Comparison of ENCODE assay signal across 1 cellular context in the genomic region with DNA sequence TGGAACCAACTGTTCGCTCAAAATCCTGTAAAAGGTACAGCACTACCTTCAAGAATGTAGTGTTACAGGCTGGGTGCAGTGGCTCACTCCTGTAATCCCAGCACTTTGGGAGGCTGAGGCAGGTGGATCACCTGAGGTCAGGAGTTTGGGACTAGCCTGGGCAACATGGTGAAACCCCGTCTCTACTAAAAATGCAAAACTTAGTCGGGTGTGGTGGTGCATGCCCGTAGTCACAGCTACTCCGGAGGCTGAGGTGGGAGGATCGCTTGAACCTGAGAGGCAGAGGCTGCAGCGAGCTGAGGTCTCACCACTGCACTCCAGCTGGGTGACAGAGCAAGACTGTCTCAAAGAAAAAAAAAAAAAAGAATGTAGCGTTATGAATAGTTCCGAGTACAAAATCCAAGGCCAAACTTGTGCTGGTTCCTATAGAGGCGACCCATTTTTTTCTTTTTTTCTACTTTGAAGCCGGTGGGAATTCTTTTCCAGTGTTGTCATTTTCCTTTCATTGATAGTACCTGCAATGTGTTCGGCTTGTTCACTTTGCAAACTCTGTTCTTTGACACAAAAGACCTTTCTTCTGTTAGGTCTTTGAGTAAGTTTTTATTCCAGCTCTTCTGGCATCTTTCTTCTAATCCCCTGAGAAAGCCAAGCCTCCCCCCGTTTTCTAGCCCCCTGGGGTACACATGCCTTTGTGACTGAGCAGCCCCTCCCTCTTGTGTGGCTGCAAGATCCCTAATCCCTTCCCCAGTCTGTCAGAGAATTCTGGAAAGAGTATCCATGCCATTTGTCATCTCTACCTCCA.
TF ChIP-seq lines count a peak whose summit lies in the region.

No MANE protein-coding gene starts in this region.

TF ChIP-seq in HepG2, 621 proteins besides CTCF, POLR2A, EP300 and RAD21 (continued from another document and continues in another):
- TF ChIP-seq HMGXB4 (CRISPR knock-in tag; IDR thresholded peaks at IDR 0.05; ENCODE audit: borderline replicate concordance in 1 of 2, low read depth in 1 of 2), result 0 out of 4 replicates have a peak, but pooled peaks of 1 of the 2 experiments have one; percentile 26
- TF ChIP-seq, protein P1, sequence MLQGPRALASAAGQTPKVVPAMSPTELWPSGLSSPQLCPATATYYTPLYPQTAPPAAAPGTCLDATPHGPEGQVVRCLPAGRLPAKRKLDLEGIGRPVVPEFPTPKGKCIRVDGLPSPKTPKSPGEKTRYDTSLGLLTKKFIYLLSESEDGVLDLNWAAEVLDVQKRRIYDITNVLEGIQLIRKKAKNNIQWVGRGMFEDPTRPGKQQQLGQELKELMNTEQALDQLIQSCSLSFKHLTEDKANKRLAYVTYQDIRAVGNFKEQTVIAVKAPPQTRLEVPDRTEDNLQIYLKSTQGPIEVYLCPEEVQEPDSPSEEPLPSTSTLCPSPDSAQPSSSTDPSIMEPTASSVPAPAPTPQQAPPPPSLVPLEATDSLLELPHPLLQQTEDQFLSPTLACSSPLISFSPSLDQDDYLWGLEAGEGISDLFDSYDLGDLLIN (CRISPR knock-in tag; IDR thresholded peaks at IDR 0.05; ENCODE audit: borderline replicate concordance), result no peak
- no peak for TF ChIP-seq ZNF776 (CRISPR knock-in tag; IDR thresholded peaks at IDR 0.05)
- TF ChIP-seq MAFG (CRISPR knock-in tag; IDR thresholded peaks at IDR 0.05), result no peak
- TF ChIP-seq ZIK1 (CRISPR knock-in tag; IDR thresholded peaks at IDR 0.05; ENCODE audit: borderline replicate concordance, low read depth), result no peak
- peak; percentile 75 for TF ChIP-seq HNF4A (CRISPR knock-in tag; IDR thresholded peaks at IDR 0.05)
- no peak for TF ChIP-seq ZFP36L1 (CRISPR knock-in tag; IDR thresholded peaks at IDR 0.05)
- TF ChIP-seq KLF16 (CRISPR knock-in tag; IDR thresholded peaks at IDR 0.05), result peak in 1 of 2 experiments; percentile 63; a peak in 2 of 4 replicates
- no peak for TF ChIP-seq XBP1 (CRISPR knock-in tag; IDR thresholded peaks at IDR 0.05)
- TF ChIP-seq MBNL3 (CRISPR knock-in tag; conservative IDR thresholded peaks at IDR 0.05), result no peak
- no peak for TF ChIP-seq MEIS1 (CRISPR knock-in tag; IDR thresholded peaks at IDR 0.05; ENCODE audit: borderline replicate concordance)
- TF ChIP-seq POLR2G (IDR thresholded peaks at IDR 0.05; ENCODE audit: low read depth, low read length), result no peak
- TF ChIP-seq DR1 (CRISPR knock-in tag; IDR thresholded peaks at IDR 0.05), result no peak
- TF ChIP-seq HNRNPK (IDR thresholded peaks at IDR 0.05; ENCODE audit: low read depth, low read length, poor library complexity, severe bottlenecking), result no peak
- TF ChIP-seq ZNF652 (CRISPR knock-in tag; IDR thresholded peaks at IDR 0.05; ENCODE audit: borderline replicate concordance, low read depth), result no peak
- peak; percentile 35; the same call in 1 of the 2 replicates for TF ChIP-seq ZNF614 (CRISPR knock-in tag; IDR thresholded peaks at IDR 0.05; ENCODE audit: borderline replicate concordance)
- TF ChIP-seq, protein P2, sequence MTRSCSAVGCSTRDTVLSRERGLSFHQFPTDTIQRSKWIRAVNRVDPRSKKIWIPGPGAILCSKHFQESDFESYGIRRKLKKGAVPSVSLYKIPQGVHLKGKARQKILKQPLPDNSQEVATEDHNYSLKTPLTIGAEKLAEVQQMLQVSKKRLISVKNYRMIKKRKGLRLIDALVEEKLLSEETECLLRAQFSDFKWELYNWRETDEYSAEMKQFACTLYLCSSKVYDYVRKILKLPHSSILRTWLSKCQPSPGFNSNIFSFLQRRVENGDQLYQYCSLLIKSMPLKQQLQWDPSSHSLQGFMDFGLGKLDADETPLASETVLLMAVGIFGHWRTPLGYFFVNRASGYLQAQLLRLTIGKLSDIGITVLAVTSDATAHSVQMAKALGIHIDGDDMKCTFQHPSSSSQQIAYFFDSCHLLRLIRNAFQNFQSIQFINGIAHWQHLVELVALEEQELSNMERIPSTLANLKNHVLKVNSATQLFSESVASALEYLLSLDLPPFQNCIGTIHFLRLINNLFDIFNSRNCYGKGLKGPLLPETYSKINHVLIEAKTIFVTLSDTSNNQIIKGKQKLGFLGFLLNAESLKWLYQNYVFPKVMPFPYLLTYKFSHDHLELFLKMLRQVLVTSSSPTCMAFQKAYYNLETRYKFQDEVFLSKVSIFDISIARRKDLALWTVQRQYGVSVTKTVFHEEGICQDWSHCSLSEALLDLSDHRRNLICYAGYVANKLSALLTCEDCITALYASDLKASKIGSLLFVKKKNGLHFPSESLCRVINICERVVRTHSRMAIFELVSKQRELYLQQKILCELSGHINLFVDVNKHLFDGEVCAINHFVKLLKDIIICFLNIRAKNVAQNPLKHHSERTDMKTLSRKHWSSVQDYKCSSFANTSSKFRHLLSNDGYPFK (CRISPR knock-in tag; IDR thresholded peaks at IDR 0.05; ENCODE audit: borderline replicate concordance), result no peak
- peak; percentile 68; the same call in 1 of the 2 replicates for TF ChIP-seq ZNF3 (CRISPR knock-in tag; IDR thresholded peaks at IDR 0.05)
- no peak for TF ChIP-seq ATF1 (CRISPR knock-in tag; IDR thresholded peaks at IDR 0.05)
- TF ChIP-seq ZNF598 (CRISPR knock-in tag; IDR thresholded peaks at IDR 0.05; ENCODE audit: borderline replicate concordance), result no peak
- no peak for TF ChIP-seq FOXA1 (IDR thresholded peaks at IDR 0.05)
- TF ChIP-seq FOXA1 (CRISPR knock-in tag; IDR thresholded peaks at IDR 0.05), result no peak
- no peak for TF ChIP-seq ZNF549 (CRISPR knock-in tag; IDR thresholded peaks at IDR 0.05)
- peak; percentile 98; the same call in 1 of the 2 replicates for TF ChIP-seq ZBED4 (CRISPR knock-in tag; IDR thresholded peaks at IDR 0.05; ENCODE audit: borderline replicate concordance)
- TF ChIP-seq SKI (IDR thresholded peaks at IDR 0.05; ENCODE audit: partially characterized antibody), result no peak
- no peak for TF ChIP-seq ZNF382 (CRISPR knock-in tag; IDR thresholded peaks at IDR 0.05; ENCODE audit: borderline replicate concordance)
- TF ChIP-seq FUBP1 (CRISPR knock-in tag; IDR thresholded peaks at IDR 0.05; ENCODE audit: borderline replicate concordance), result no peak
- TF ChIP-seq ZMYM3 (CRISPR knock-in tag; IDR thresholded peaks at IDR 0.05), result peak; percentile 99
- TF ChIP-seq, protein P3, sequence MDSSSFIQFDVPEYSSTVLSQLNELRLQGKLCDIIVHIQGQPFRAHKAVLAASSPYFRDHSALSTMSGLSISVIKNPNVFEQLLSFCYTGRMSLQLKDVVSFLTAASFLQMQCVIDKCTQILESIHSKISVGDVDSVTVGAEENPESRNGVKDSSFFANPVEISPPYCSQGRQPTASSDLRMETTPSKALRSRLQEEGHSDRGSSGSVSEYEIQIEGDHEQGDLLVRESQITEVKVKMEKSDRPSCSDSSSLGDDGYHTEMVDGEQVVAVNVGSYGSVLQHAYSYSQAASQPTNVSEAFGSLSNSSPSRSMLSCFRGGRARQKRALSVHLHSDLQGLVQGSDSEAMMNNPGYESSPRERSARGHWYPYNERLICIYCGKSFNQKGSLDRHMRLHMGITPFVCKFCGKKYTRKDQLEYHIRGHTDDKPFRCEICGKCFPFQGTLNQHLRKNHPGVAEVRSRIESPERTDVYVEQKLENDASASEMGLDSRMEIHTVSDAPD (CRISPR knock-in tag; IDR thresholded peaks at IDR 0.05), result peak; percentile 35; the same call in 1 of the 2 replicates
- no peak for TF ChIP-seq ZHX2 (IDR thresholded peaks at IDR 0.05; ENCODE audit: low read depth)
- no peak for TF ChIP-seq ZHX2 (CRISPR knock-in tag; IDR thresholded peaks at IDR 0.05; ENCODE audit: borderline replicate concordance)
